Comparison of ENCODE assay signal across 8 cellular contexts in the genomic region with DNA sequence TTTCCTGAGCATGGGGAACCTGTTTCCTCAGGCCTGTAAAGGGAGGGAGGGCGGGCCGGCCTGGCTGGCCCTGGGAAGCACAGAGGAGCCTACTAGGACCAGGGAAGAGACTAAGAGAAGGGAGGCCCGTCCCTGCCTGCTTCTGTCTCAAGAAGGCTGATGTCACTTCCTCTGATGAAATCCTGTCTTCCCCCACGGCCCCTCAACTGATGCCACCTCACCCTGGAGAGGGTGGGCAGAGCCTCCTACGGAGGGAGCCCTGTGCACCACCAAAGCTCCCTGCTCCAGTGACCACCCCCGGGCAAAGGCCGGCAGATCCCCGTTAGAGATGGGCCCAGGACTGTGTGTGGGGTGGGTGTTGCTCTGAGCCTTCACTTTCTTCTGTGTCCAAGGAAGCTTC. TPM values are rescaled to one million over a fixed set of nuclear protein-coding genes. Genes with fewer than 3 reads are reported as not detected.
DNase-seq lines count a peak whose midpoint lies in the region; ATAC-seq and TF ChIP-seq lines count a peak whose summit lies in the region.

No MANE protein-coding gene starts in this region.

- H4K20me1 ChIP-seq in OCI-LY3 (ENCODE audit: insufficient read depth, low read length), result no peaks in the 10 kb centered on the region

- POLR2A ChIA-PET in CD8-positive, alpha-beta T cell (lab: Charles Lee), result no interaction called here

- ATAC-seq in CD8-positive, alpha-beta T cell, result peak; percentile 50
- ATAC-seq in natural killer cell (peak in 1 of 3 donors; percentile 40), HG02571 (IDR thresholded peaks at IDR 0.05; ENCODE audit: unreplicated experiment) (no peak)

- peak overlapping the region; percentile 86 for H3K27ac Mint-ChIP-seq in CD8-positive, alpha-beta T cell
- H3K27ac Mint-ChIP-seq in endodermal cell (no peak overlapping the region), natural killer cell (peak overlapping the region; percentile 96)

- DNase-seq in CD8-positive, alpha-beta T cell, result no peak
- DNase-seq in endodermal cell (peak; percentile 59), natural killer cell (no peak), NCI-H2171 (lab: John Stamatoyannopoulos, UW) (no peak), DMS53 (lab: John Stamatoyannopoulos, UW) (no peak), iPS-NIHi11 (ENCODE audit: low spot score) (no peak)

- WGBS in endodermal cell (ENCODE audit: insufficient coverage in 1 of 2, insufficient read length in 1 of 2), 2 experiments, result 78 to 80% methylated on average over 2 to 8 of the region's 8 CpGs

- no peaks in the 10 kb centered on the region for H3K36me3 ChIP-seq in CD8-positive, alpha-beta T cell (ENCODE audit: insufficient read depth, low read length)
- H3K36me3 ChIP-seq in OCI-LY3 (replicated peaks; ENCODE audit: low read depth, low read length) (peaks cover 3% of the 10 kb centered on the region), endodermal cell (ENCODE audit: control insufficient read depth, insufficient read depth, low read length) (peaks cover 8% of the 10 kb centered on the region)

- peaks cover 34% of the 10 kb centered on the region for H3K4me1 Mint-ChIP-seq in CD8-positive, alpha-beta T cell (ENCODE audit: low read depth)
- H3K4me1 Mint-ChIP-seq in endodermal cell (peaks cover 5% of the 10 kb centered on the region), natural killer cell (peaks cover 50 to 67% of the 10 kb centered on the region in 2 donors)

- H3K27me3 ChIP-seq in CD8-positive, alpha-beta T cell (ENCODE audit: insufficient read depth, low read length), result no peaks in the 10 kb centered on the region
- H3K27me3 ChIP-seq in OCI-LY3 (ENCODE audit: low read depth, low read length) (peaks cover 6% of the 10 kb centered on the region; the same call in 1 of the 2 replicates), endodermal cell (ENCODE audit: control insufficient read depth, insufficient read depth, low read length, poor library complexity, severe bottlenecking) (no peaks in the 10 kb centered on the region)

- H3K27ac ChIP-seq in CD8-positive, alpha-beta T cell (ENCODE audit: low read depth, low read length), result peak overlapping the region; percentile 17
- no peak overlapping the region for H3K27ac ChIP-seq in OCI-LY3 (ENCODE audit: low read length)
- no peak overlapping the region for H3K27ac ChIP-seq in endodermal cell (ENCODE audit: low read depth, low read length)

- peak overlapping the region; percentile 44 for H3K4me2 ChIP-seq in OCI-LY3 (ENCODE audit: low read length)

- H3K27me3 Mint-ChIP-seq in CD8-positive, alpha-beta T cell (ENCODE audit: low read depth), result no peaks in the 10 kb centered on the region
- no peaks in the 10 kb centered on the region for H3K27me3 Mint-ChIP-seq in endodermal cell (ENCODE audit: insufficient read depth)
- H3K27me3 Mint-ChIP-seq in natural killer cell (ENCODE audit: low read depth in 2 of 2), result no peaks in the 10 kb centered on the region

- intact Hi-C loops in CD8-positive, alpha-beta T cell (cut with DNase I, micrococcal nuclease), result no loop called here
- intact Hi-C loops in natural killer cell (cut with micrococcal nuclease), result no loop called here

- CTCF ChIA-PET in CD8-positive, alpha-beta T cell (lab: Charles Lee), result no interaction called here

- TF ChIP-seq CTCF in CD8-positive, alpha-beta T cell (IDR thresholded peaks at IDR 0.05), result no peak
- TF ChIP-seq CTCF in OCI-LY3 (IDR thresholded peaks at IDR 0.05; ENCODE audit: low read depth, low read length), result no peak
- TF ChIP-seq CTCF in endodermal cell (conservative IDR thresholded peaks at IDR 0.05), result no peak
- TF ChIP-seq CTCF in natural killer cell (IDR thresholded peaks at IDR 0.05), result no peak

- H3K36me3 Mint-ChIP-seq in CD8-positive, alpha-beta T cell, result peaks cover 15% of the 10 kb centered on the region
- H3K36me3 Mint-ChIP-seq in endodermal cell (ENCODE audit: low read depth) (peaks cover 5% of the 10 kb centered on the region), natural killer cell (no peaks in the 10 kb centered on the region)

- H3K4me3 ChIP-seq in CD8-positive, alpha-beta T cell (ENCODE audit: low read depth, low read length), result no peak overlapping the region
- peak overlapping the region; percentile 18; the same call in 1 of the 2 replicates for H3K4me3 ChIP-seq in OCI-LY3 (ENCODE audit: low read length)
- no peak overlapping the region for H3K4me3 ChIP-seq in endodermal cell (ENCODE audit: low read length)

- H3K79me2 ChIP-seq in OCI-LY3 (ENCODE audit: low read length), result no peaks in the 10 kb centered on the region

- H3K4me1 ChIP-seq in CD8-positive, alpha-beta T cell (ENCODE audit: insufficient read depth, low read length), result peaks cover 22% of the 10 kb centered on the region
- H3K4me1 ChIP-seq in OCI-LY3 (ENCODE audit: low read length), result peaks cover 74% of the 10 kb centered on the region
- H3K4me1 ChIP-seq in endodermal cell (ENCODE audit: control insufficient read depth, insufficient read depth, low read length), result no peaks in the 10 kb centered on the region

- H3K9me3 Mint-ChIP-seq in CD8-positive, alpha-beta T cell, result no peaks in the 10 kb centered on the region
- H3K9me3 Mint-ChIP-seq in endodermal cell, result no peaks in the 10 kb centered on the region
- no peaks in the 10 kb centered on the region for H3K9me3 Mint-ChIP-seq in natural killer cell

- H3K9me3 ChIP-seq in CD8-positive, alpha-beta T cell (ENCODE audit: low read length), result no peaks in the 10 kb centered on the region
- no peaks in the 10 kb centered on the region for H3K9me3 ChIP-seq in OCI-LY3 (ENCODE audit: insufficient read depth, low read length)
- H3K9me3 ChIP-seq in endodermal cell (ENCODE audit: control insufficient read depth, low read length), result no peaks in the 10 kb centered on the region

- H3K4me3 Mint-ChIP-seq in CD8-positive, alpha-beta T cell, result no peak overlapping the region
- H3K4me3 Mint-ChIP-seq in endodermal cell (no peak overlapping the region), natural killer cell (no peak overlapping the region)

- H2AFZ ChIP-seq in OCI-LY3 (ENCODE audit: low read depth, low read length), result peak overlapping the region; percentile 47; the same call in 1 of the 2 replicates

- H3K9ac ChIP-seq in OCI-LY3 (ENCODE audit: low read length) (peak overlapping the region; percentile 28; the same call in 1 of the 2 replicates), endodermal cell (ENCODE audit: extremely low read depth, low read length, poor library complexity, severe bottlenecking) (no peak overlapping the region)

RNA-seq across cellular contexts. Expression of a gene that starts 1.0 kb away (rescaled TPM):
- 10 to 100 TPM in 1 of 2 experiments, 1 to 10 TPM in 1; 8.9 to 10.2 TPM for total RNA-seq in CD8-positive, alpha-beta T cell
- 10 to 100 TPM in 1 of 2 donors, 1 to 10 TPM in 1; 2.1 to 12.8 TPM for total RNA-seq in endodermal cell
- polyA plus RNA-seq in endodermal cell (2013, experiment 1 of 2), result 11.0 TPM
- polyA plus RNA-seq in endodermal cell (2013, experiment 2 of 2), result 8.7 TPM
- 10 to 100 TPM; 18.8 to 38.8 (median 29.4) TPM for total RNA-seq in natural killer cell

RNA-seq across cellular contexts. Expression of a gene that starts 14.3 kb away (rescaled TPM):
- 10 to 100 TPM; 73.6 to 84.3 TPM for total RNA-seq in CD8-positive, alpha-beta T cell
- total RNA-seq in endodermal cell (10 to 100 TPM; 51.9 to 84.4 TPM), natural killer cell (100 to 1,000 TPM; 143 to 206 (median 157) TPM)
- polyA plus RNA-seq in endodermal cell (2013, experiment 1 of 2), result 34.1 TPM
- polyA plus RNA-seq in endodermal cell (2013, experiment 2 of 2), result 29.7 TPM

RNA-seq across cellular contexts. Expression of a gene that starts 56.2 kb away (rescaled TPM):
- total RNA-seq in CD8-positive, alpha-beta T cell, result 1 to 10 TPM; 5.0 to 5.7 TPM
- total RNA-seq in endodermal cell (1 to 10 TPM; 1.9 to 2.3 TPM), natural killer cell (1 to 10 TPM; 5.6 to 7.8 (median 7.2) TPM)
- polyA plus RNA-seq in endodermal cell (2013, experiment 1 of 2), result 2.0 TPM
- polyA plus RNA-seq in endodermal cell (2013, experiment 2 of 2), result 2.4 TPM

RNA-seq across cellular contexts. Expression of a gene that starts 57.4 kb away (rescaled TPM):
- 10 to 100 TPM; 69.3 to 73.3 TPM for total RNA-seq in CD8-positive, alpha-beta T cell
- 10 to 100 TPM; 32.9 to 48.0 TPM for total RNA-seq in endodermal cell
- 37.6 TPM for polyA plus RNA-seq in endodermal cell (2013, experiment 1 of 2)
- 34.8 TPM for polyA plus RNA-seq in endodermal cell (2013, experiment 2 of 2)
- 10 to 100 TPM; 48.1 to 54.9 (median 54.1) TPM for total RNA-seq in natural killer cell
